Comparison of ENCODE assay signal across 9 cellular contexts in the genomic region with DNA sequence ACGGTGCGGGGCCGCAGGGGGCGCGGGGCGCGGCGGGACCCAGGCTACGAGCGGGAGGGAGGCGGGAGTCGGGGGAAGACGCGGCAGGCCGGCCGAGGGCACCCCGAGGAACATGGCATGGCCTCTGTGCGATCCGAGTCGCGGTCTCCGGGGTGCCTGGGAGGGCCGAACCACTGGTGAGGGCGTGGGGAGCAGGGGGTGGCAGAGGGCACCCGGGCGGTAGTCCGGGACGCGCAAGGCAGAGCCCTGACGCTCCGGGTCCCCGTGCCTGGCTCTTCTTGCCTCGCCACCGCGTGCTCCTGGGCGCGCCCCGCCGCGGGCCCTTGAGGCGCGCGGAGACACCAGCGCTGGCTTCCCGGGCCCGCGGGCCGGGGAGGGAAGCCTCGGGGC. TPM values are rescaled to one million over a fixed set of nuclear protein-coding genes. Genes with fewer than 3 reads are reported as not detected.
DNase-seq lines count a peak whose midpoint lies in the region; ATAC-seq, FAIRE-seq and TF ChIP-seq lines count a peak whose summit lies in the region.
"Had no signal": no experiment of that assay in that cellular context is flagged by ENCODE, and none has a peak within 500 bp of the region (broad histone marks: within the 10 kb centered on the region; RNA-seq: fewer than 3 reads in every experiment).

No MANE protein-coding gene starts in this region.

- H2BK15ac ChIP-seq in H9 (ENCODE audit: low read depth, low read length) (no peak overlapping the region), mesenchymal stem cell (ENCODE audit: low read depth, poor library complexity, severe bottlenecking) (peak overlapping the region; percentile 84)

- H2BK120ac ChIP-seq in H9 (ENCODE audit: low read depth, low read length, poor library complexity, severe bottlenecking) (no peak overlapping the region), mesenchymal stem cell (ENCODE audit: low read depth, low read length) (peak overlapping the region; percentile 73)

- TF ChIP-seq EP300 in A549 (IDR thresholded peaks at IDR 0.05) = no peak

- H3K9me3 ChIP-seq in A549 (no peaks in the 10 kb centered on the region; the same call in 2 of the 3 replicates), H9 (ENCODE audit: control insufficient read depth, low read depth, low read length) (no peaks in the 10 kb centered on the region), mesenchymal stem cell (ENCODE audit: control insufficient read depth, low read length) (no peaks in the 10 kb centered on the region)

- H4K91ac ChIP-seq in H9 (ENCODE audit: insufficient read length, low read depth, low read length) (no peak overlapping the region), mesenchymal stem cell (ENCODE audit: low read length) (peak overlapping the region; percentile 15)

- H3K79me1 ChIP-seq in H9 (ENCODE audit: insufficient read depth, low read depth, low read length, poor library complexity, severe bottlenecking) (no peaks in the 10 kb centered on the region), mesenchymal stem cell (replicated peaks; ENCODE audit: low read length, poor library complexity, severe bottlenecking) (peaks cover 8% of the 10 kb centered on the region)

- H3K4me3 ChIP-seq in A549 (no peak overlapping the region), brain microvascular endothelial cell (ENCODE audit: low read depth, low read length) (peak overlapping the region; percentile 84), mesenchymal stem cell (ENCODE audit: insufficient read depth in 1 of 2, low read depth in 1 of 2, low read length in 2 of 2) (peak overlapping the region; percentile 58 to 60)

- peaks cover 10% of the 10 kb centered on the region; the same call in 1 of the 2 replicates for H3K79me2 ChIP-seq in H9 (ENCODE audit: insufficient read depth, low read length)

- H3K27ac Mint-ChIP-seq in H9 = peak overlapping the region; percentile 37 to 98 (median 80); a peak in 3 of 7 replicates

- POLR2A ChIA-PET in A549 (lab: Yijun Ruan, JAX) = no interaction called here

- no peak for FAIRE-seq in A549 (lab: Jason Lieb, UNC)

- H4K20me1 ChIP-seq in H9 (ENCODE audit: control insufficient read depth, insufficient read depth, insufficient read length) = no peaks in the 10 kb centered on the region

- no peak overlapping the region for H3K56ac ChIP-seq in H9 (ENCODE audit: insufficient read length, low read depth, low read length)

- peaks cover 41 to 49% of the 10 kb centered on the region in 2 experiments for H3K4me1 Mint-ChIP-seq in H9

- H3K4ac ChIP-seq in H9 (ENCODE audit: low read depth, low read length) (no peak overlapping the region), mesenchymal stem cell (ENCODE audit: low read depth in 1 of 2, low read length in 2 of 2) (peak overlapping the region in 1 of 2 experiments; percentile 65)

- H3K18ac ChIP-seq in H9 (ENCODE audit: insufficient read length, low read depth, low read length) = peak overlapping the region; percentile 61
- peak overlapping the region in 1 of 2 experiments; percentile 86 for H3K18ac ChIP-seq in mesenchymal stem cell (ENCODE audit: low read depth in 1 of 2, low read length in 2 of 2)

- H2AK5ac ChIP-seq in H9 (ENCODE audit: insufficient read length, low read length) = no peak overlapping the region
- H2AK5ac ChIP-seq in mesenchymal stem cell (ENCODE audit: low read length, severe bottlenecking) = no peak overlapping the region

- H4K5ac ChIP-seq in H9 (ENCODE audit: insufficient read length, low read depth, low read length) = no peak overlapping the region

- H3K36me3 Mint-ChIP-seq in H9 (ENCODE audit: insufficient read depth in 1 of 3, low read depth in 3 of 3) = peaks cover 9 to 32% (median 13%) of the 10 kb centered on the region in 3 experiments

- 40% methylated on average over 10 of the region's 49 CpGs for whole genome bisulfite sequencing in A549 (ENCODE audit: missing lambda C conversion rate)
- WGBS in H9 (ENCODE audit: extremely low coverage, insufficient read length, low lambda C conversion rate) = no CpG with 5 or more reads among the region's 49 CpGs
- 0% methylated on average over 5 of the region's 49 CpGs for WGBS in mesenchymal stem cell

- no peak overlapping the region for H2BK20ac ChIP-seq in H9 (ENCODE audit: low read depth, low read length, poor library complexity, severe bottlenecking)

- no peak overlapping the region for H3T11ph ChIP-seq in H9 (ENCODE audit: low read length)

- H3K27me3 Mint-ChIP-seq in H9 (ENCODE audit: low read depth) = no peaks in the 10 kb centered on the region; the same call in none of the 2 replicates

- CTCF ChIA-PET in A549 (lab: Yijun Ruan, JAX) = no interaction called here

- H3K4me3 Mint-ChIP-seq in H9 = peak overlapping the region; percentile 88 to 97

- peak overlapping the region; percentile 47; the same call in 1 of the 2 replicates for H3K14ac ChIP-seq in H9 (ENCODE audit: insufficient read depth, low read length)
- H3K14ac ChIP-seq in mesenchymal stem cell (ENCODE audit: low read length in 2 of 2) = peak overlapping the region in 1 of 2 experiments; percentile 73

- H3K4me2 ChIP-seq in A549 (peak overlapping the region; percentile 51), H9 (ENCODE audit: insufficient read depth, insufficient read length, low read length) (peak overlapping the region; percentile 82), mesenchymal stem cell (ENCODE audit: low read length, poor library complexity, severe bottlenecking) (peak overlapping the region; percentile 93)

- H2BK12ac ChIP-seq in H9 (ENCODE audit: insufficient read length, low read depth, low read length) (no peak overlapping the region), mesenchymal stem cell (ENCODE audit: low read length in 2 of 2) (peak overlapping the region in 1 of 2 experiments; percentile 51)

- H2AFZ ChIP-seq in H9 (ENCODE audit: low read length) (no peak overlapping the region), mesenchymal stem cell (ENCODE audit: low read depth, low read length) (peak overlapping the region; percentile 46)

- H4K8ac ChIP-seq in H9 (replicated peaks; ENCODE audit: insufficient read length, low read depth, low read length) (no peak overlapping the region), mesenchymal stem cell (ENCODE audit: low read length) (peak overlapping the region; percentile 33)

- TF ChIP-seq POLR2A in A549 (IDR thresholded peaks at IDR 0.05; ENCODE audit: low read length) = no peak

- no peaks in the 10 kb centered on the region for H3K27me3 ChIP-seq in H9 (ENCODE audit: insufficient read depth, low read length)
- no peaks in the 10 kb centered on the region for H3K27me3 ChIP-seq in brain microvascular endothelial cell (replicated peaks)
- H3K27me3 ChIP-seq in mesenchymal stem cell (ENCODE audit: control insufficient read depth in 1 of 2, insufficient read depth in 1 of 2, low read length in 2 of 2) = peaks cover 0 to 45% of the 10 kb centered on the region in 2 experiments

- TF ChIP-seq RAD21 in A549 (conservative IDR thresholded peaks at IDR 0.05 in 1 of 2, IDR thresholded peaks at IDR 0.05 in 1 of 2) = no peak

- H3K9me3 Mint-ChIP-seq in H9 = peaks cover 0 to 2% of the 10 kb centered on the region in 2 experiments; a peak in 2 of 5 replicates

- DNase-seq in A549 (ENCODE audit: low read depth in 1 of 2, low spot score in 1 of 2) = no peak
- peak; percentile 49 for DNase-seq in H9
- DNase-seq in brain microvascular endothelial cell = peak; percentile 9
- DNase-seq in mesenchymal stem cell = peak; percentile 63
- no peak for DNase-seq in HuH-7.5 (ENCODE audit: low spot score)
- no peak for DNase-seq in cerebellar cortex (ENCODE audit: low spot score)

- H2BK5ac ChIP-seq in H9 (ENCODE audit: insufficient read length, low read length) (no peak overlapping the region), mesenchymal stem cell (ENCODE audit: low read depth, low read length, poor library complexity, severe bottlenecking) (peak overlapping the region; percentile 22)

- no peak for TF ChIP-seq CTCF in A549 (IDR thresholded peaks at IDR 0.05)
- TF ChIP-seq CTCF in H9 (conservative IDR thresholded peaks at IDR 0.05) = no peak
- TF ChIP-seq CTCF in brain microvascular endothelial cell (IDR thresholded peaks at IDR 0.05; ENCODE audit: low read depth, low read length, missing control alignments) = no peak

- no peaks in the 10 kb centered on the region for H3K36me3 ChIP-seq in brain microvascular endothelial cell (replicated peaks)
- H3K36me3 ChIP-seq in mesenchymal stem cell (ENCODE audit: control insufficient read depth in 1 of 2, insufficient read depth in 2 of 2, low read depth in 1 of 2, low read length in 2 of 2) = no peaks in the 10 kb centered on the region

- H3K23me2 ChIP-seq in H9 (ENCODE audit: insufficient read length, low read depth, low read length, poor library complexity, severe bottlenecking) = peaks cover 14% of the 10 kb centered on the region

- no peak overlapping the region for H3K27ac ChIP-seq in A549
- no peak overlapping the region for H3K27ac ChIP-seq in H9 (ENCODE audit: insufficient read length, low read depth, low read length)
- peak overlapping the region; percentile 71 for H3K27ac ChIP-seq in brain microvascular endothelial cell
- no peak overlapping the region for H3K27ac ChIP-seq in mesenchymal stem cell (ENCODE audit: low read length, poor library complexity, severe bottlenecking)

- H3K4me1 ChIP-seq in A549 (no peaks in the 10 kb centered on the region), H9 (ENCODE audit: insufficient read depth, low read length) (no peaks in the 10 kb centered on the region), mesenchymal stem cell (ENCODE audit: control insufficient read depth, insufficient read depth, low read depth, low read length) (peaks cover 16% of the 10 kb centered on the region)

- peak overlapping the region; percentile 71 for H3K9ac ChIP-seq in H9 (ENCODE audit: extremely low read depth, insufficient read length, low read length)
- peak overlapping the region; percentile 59 for H3K9ac ChIP-seq in mesenchymal stem cell (ENCODE audit: low read length)

- H3K23ac ChIP-seq in H9 (ENCODE audit: insufficient read length, low read depth, low read length) = no peak overlapping the region
- H3K23ac ChIP-seq in mesenchymal stem cell (ENCODE audit: low read length in 2 of 2) = peak overlapping the region in 1 of 2 experiments; percentile 34

- peak in 1 of 2 experiments; percentile 53; a peak in 4 of 6 replicates for ATAC-seq in A549
- no peak for ATAC-seq in HG02885 (IDR thresholded peaks at IDR 0.05; ENCODE audit: poor library complexity, unreplicated experiment)
- ATAC-seq in HG02642 (IDR thresholded peaks at IDR 0.05; ENCODE audit: poor library complexity, unreplicated experiment) = no peak

- in situ Hi-C loops in brain microvascular endothelial cell (cut with HindIII; ENCODE audit: low pct_ligation_motif_present, low sequenced_read_pairs) = no loop called here

RNA-seq across cellular contexts. Expression of a gene that starts 4.2 kb away (rescaled TPM):
- polyA plus RNA-seq in A549 (2011; rRNA removed) = not detected in 2 replicates
- under 0.01 TPM in 1 of 2 replicates, not detected in the other for polyA plus RNA-seq in A549 (2012; cell fraction: cytosol; rRNA removed)
- not detected in 2 replicates for polyA plus RNA-seq in A549 (2012; cell fraction: nucleus; rRNA removed)
- polyA plus RNA-seq in A549 (2017; fragmentation: RNase III; extraction: RNeasy Plus Mini Kit Qiagen cat#74134 plus additional on column Dnase treatment) = not detected in 3 replicates
- polyA minus RNA-seq in A549 (2011; rRNA and poly(A)+ RNA removed) = under 0.01 TPM in 1 of 2 replicates, not detected in the other
- total RNA-seq in H9 (2021) = 42.8 and 43.8 TPM in 2 replicates
- 4.6 TPM for polyA plus RNA-seq in mesenchymal stem cell (2013, experiment 1 of 2)
- polyA plus RNA-seq in mesenchymal stem cell (2013, experiment 2 of 2) = 4.4 TPM
- total RNA-seq: G401 had no signal

Comparison
In these comparisons a context has a peak if more than half of its experiments do, and no peak if none do; other contexts are left out.
1. DNase-seq: peak in H9 (single experiment), brain microvascular endothelial cell (single experiment) and mesenchymal stem cell (single experiment); none in A549 (0 of 2), HuH-7.5 (single experiment) and cerebellar cortex (single experiment).
2. Peak in every context shown above with its lines, with median percentiles within 50 percentile points of each other: H3K4me2 ChIP-seq.